9 cellular contexts compared by ENCODE assay signal in the genomic region with DNA sequence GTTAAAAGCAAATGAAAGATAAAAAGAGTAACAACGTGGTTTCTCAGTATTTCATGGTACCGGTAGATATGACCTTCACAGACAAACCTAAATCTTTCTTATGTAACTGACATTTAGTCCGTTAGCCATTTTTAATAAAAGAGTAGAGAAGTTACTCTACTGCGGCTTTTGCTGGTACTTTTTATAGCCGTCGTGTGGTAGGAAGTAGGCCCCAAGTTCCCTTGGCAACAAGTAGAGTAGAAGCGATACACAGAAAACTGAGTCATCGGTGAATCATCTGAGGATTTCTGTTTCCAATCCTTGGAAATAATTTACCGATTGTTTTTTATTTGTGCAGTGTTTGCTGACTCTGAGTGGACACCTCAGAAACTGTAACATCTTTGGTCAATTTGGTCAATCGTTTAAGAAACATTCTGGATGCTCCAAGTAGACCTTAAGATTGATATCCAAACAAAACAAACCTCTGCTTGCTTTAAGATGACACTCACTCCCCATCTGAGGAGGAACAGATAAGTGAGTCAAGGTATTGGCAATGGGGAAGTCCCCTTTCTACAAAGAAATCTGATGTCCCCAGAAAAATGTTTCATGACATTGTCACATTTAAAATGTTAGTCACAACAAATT.
A peak's percentile ranks its signal among the peaks of the same experiment; 100 is the strongest.
DNase-seq lines count a peak whose midpoint lies in the region; ATAC-seq and TF ChIP-seq lines count a peak whose summit lies in the region.
"Had no signal": no experiment of that assay in that cellular context is flagged by ENCODE, and none has a peak within 500 bp of the region (broad histone marks: within the 10 kb centered on the region; RNA-seq: fewer than 3 reads in every experiment).

No MANE protein-coding gene starts in this region.

- intact Hi-C loops in OCI-LY7 (cut with micrococcal nuclease; ENCODE audit: unreplicated experiment), result no loop called here

- H3K9me3 ChIP-seq in hepatocyte (ENCODE audit: low read depth) (no peaks in the 10 kb centered on the region), OCI-LY7 (ENCODE audit: low read length) (no peaks in the 10 kb centered on the region)

- H3K79me2 ChIP-seq in hepatocyte (no peaks in the 10 kb centered on the region), OCI-LY7 (ENCODE audit: insufficient read depth, low read depth, low read length) (no peaks in the 10 kb centered on the region)
- H3K79me2 ChIP-seq: parathyroid adenoma had no signal

- H3K4me3 ChIP-seq in hepatocyte (no peak overlapping the region), OCI-LY7 (ENCODE audit: low read depth, low read length, poor library complexity, severe bottlenecking) (no peak overlapping the region)

- no peaks in the 10 kb centered on the region for H4K20me1 ChIP-seq in hepatocyte (ENCODE audit: insufficient read depth, poor library complexity, severe bottlenecking)
- no peaks in the 10 kb centered on the region for H4K20me1 ChIP-seq in OCI-LY7 (ENCODE audit: insufficient read depth, low read length)

- H3K27me3 Mint-ChIP-seq in activated naive CD8-positive, alpha-beta T cell treated with anti-CD3 and anti-CD28 coated beads, Interleukin-2, amount 10 ng/mL, durations not matched to agents 7 days and 5 days, result no peaks in the 10 kb centered on the region

- POLR2A ChIA-PET in activated naive CD8-positive, alpha-beta T cell treated with anti-CD3 and anti-CD28 coated beads, Interleukin-2, amount 10 ng/mL, durations not matched to agents 7 days and 5 days (lab: Charles Lee), result interaction anchor here (1.6 kb wide), 1 partner anchor 64 kb away, joined by 5 read pairs; a partner anchor contains a TSS
- POLR2A ChIA-PET in OCI-LY7 (lab: Charles Lee), result no interaction called here

- H3K27ac ChIP-seq in hepatocyte (peak overlapping the region; percentile 84), OCI-LY7 (ENCODE audit: low read depth, low read length, poor library complexity, severe bottlenecking) (no peak overlapping the region)
- H3K27ac ChIP-seq: parathyroid adenoma had no signal

- H3K4me1 Mint-ChIP-seq in activated naive CD8-positive, alpha-beta T cell treated with anti-CD3 and anti-CD28 coated beads, Interleukin-2, amount 10 ng/mL, durations not matched to agents 7 days and 5 days, result peaks cover 36% of the 10 kb centered on the region

- peak overlapping the region; percentile 78 for H3K4me3 Mint-ChIP-seq in activated naive CD8-positive, alpha-beta T cell treated with anti-CD3 and anti-CD28 coated beads, Interleukin-2, amount 10 ng/mL, durations not matched to agents 7 days and 5 days

- no peaks in the 10 kb centered on the region for H3K27me3 ChIP-seq in hepatocyte

- peaks cover 17% of the 10 kb centered on the region for H3K9me3 Mint-ChIP-seq in activated naive CD8-positive, alpha-beta T cell treated with anti-CD3 and anti-CD28 coated beads, Interleukin-2, amount 10 ng/mL, durations not matched to agents 7 days and 5 days

- no peaks in the 10 kb centered on the region for H3K36me3 ChIP-seq in hepatocyte (replicated peaks; ENCODE audit: insufficient read depth, low read depth)
- H3K36me3 ChIP-seq in OCI-LY7 (ENCODE audit: insufficient read depth, low read length), result no peaks in the 10 kb centered on the region

- WGBS in hepatocyte (ENCODE audit: low lambda C conversion rate, missing lambda C conversion rate), result 52% methylated on average over 10 of the region's 10 CpGs

- peak; percentile 28 for DNase-seq in activated T-cell treated with anti-CD3 and anti-CD28 coated beads for 1 hour (ENCODE audit: low read depth)
- DNase-seq in activated T-cell treated with anti-CD3 and anti-CD28 coated beads, Interleukin-2, amount 50 U/mL, for 1 hour, result no peak
- peak; percentile 96 for DNase-seq in SIG-M5 treated with dmso at 0.1 percent for 504 hours (lab: John Stamatoyannopoulos, UW; ENCODE audit: unreplicated experiment)
- DNase-seq in activated naive CD8-positive, alpha-beta T cell treated with anti-CD3 and anti-CD28 coated beads, Interleukin-2, amount 10 ng/mL, durations not matched to agents 7 days and 5 days, result peak; percentile 44
- DNase-seq in hepatocyte (ENCODE audit: low spot score), result peak; percentile 85
- DNase-seq in stimulated activated CD4-positive, alpha-beta T cell treated with anti-CD3 and anti-CD28 coated beads, TNF-alpha, amount 100 ng/mL, for 24 hours (ENCODE audit: low read depth in 3 of 3), result peak; percentile 22 to 54 (median 34)
- DNase-seq in OCI-LY7 (ENCODE audit: low spot score), result no peak

- H3K9me2 ChIP-seq in hepatocyte (replicated peaks; ENCODE audit: insufficient read depth) (no peaks in the 10 kb centered on the region), OCI-LY7 (ENCODE audit: insufficient read depth, low read length) (no peaks in the 10 kb centered on the region)

- TF ChIP-seq CTCF in hepatocyte (IDR thresholded peaks at IDR 0.05; ENCODE audit: poor library complexity) (no peak), OCI-LY7 (conservative IDR thresholded peaks at IDR 0.05; ENCODE audit: low read length) (no peak)

- ATAC-seq in HG03064 (IDR thresholded peaks at IDR 0.05; ENCODE audit: low read depth, unreplicated experiment), result peak; percentile 99
- ATAC-seq in activated naive CD8-positive, alpha-beta T cell treated with anti-CD3 and anti-CD28 coated beads, Interleukin-2, amount 10 ng/mL, durations not matched to agents 7 days and 5 days (ENCODE audit: low read depth), result peak; percentile 89

- BruUV-seq in OCI-LY7 (replicated peaks; lab: Mats Ljungman, UMichigan), result no TSS peak

- peak overlapping the region; percentile 96 for H3K27ac Mint-ChIP-seq in activated naive CD8-positive, alpha-beta T cell treated with anti-CD3 and anti-CD28 coated beads, Interleukin-2, amount 10 ng/mL, durations not matched to agents 7 days and 5 days

- CTCF ChIA-PET in OCI-LY7 (lab: Charles Lee; ENCODE audit: unreplicated experiment), result interaction anchor here (0.6 kb wide), 1 partner anchor 445 kb away, joined by 4 read pairs; no protein-coding TSS in a partner anchor

- H3K4me1 ChIP-seq in hepatocyte (ENCODE audit: insufficient read depth) (peaks cover 18% of the 10 kb centered on the region), OCI-LY7 (ENCODE audit: insufficient read depth, low read length, poor library complexity, severe bottlenecking) (no peaks in the 10 kb centered on the region)
- H3K4me1 ChIP-seq: parathyroid adenoma had no signal

- peak overlapping the region; percentile 54 for H3K4me2 ChIP-seq in hepatocyte
- no peak overlapping the region for H3K4me2 ChIP-seq in OCI-LY7 (ENCODE audit: low read length)

- peaks cover 37% of the 10 kb centered on the region for H3K36me3 Mint-ChIP-seq in activated naive CD8-positive, alpha-beta T cell treated with anti-CD3 and anti-CD28 coated beads, Interleukin-2, amount 10 ng/mL, durations not matched to agents 7 days and 5 days

- H2AFZ ChIP-seq in hepatocyte (peak overlapping the region; percentile 23), OCI-LY7 (ENCODE audit: low read length) (no peak overlapping the region)
- H2AFZ ChIP-seq: parathyroid adenoma had no signal

Comparison
In these comparisons a context has a peak if more than half of its experiments do, and no peak if none do; other contexts are left out.
1. DNase-seq: peak in activated T-cell treated with anti-CD3 and anti-CD28 coated beads for 1 hour (single experiment), SIG-M5 treated with dmso at 0.1 percent for 504 hours (single experiment), activated naive CD8-positive, alpha-beta T cell treated with anti-CD3 and anti-CD28 coated beads, Interleukin-2, amount 10 ng/mL, durations not matched to agents 7 days and 5 days (single experiment), hepatocyte (single experiment) and stimulated activated CD4-positive, alpha-beta T cell treated with anti-CD3 and anti-CD28 coated beads, TNF-alpha, amount 100 ng/mL, for 24 hours (3 of 3); none in activated T-cell treated with anti-CD3 and anti-CD28 coated beads, Interleukin-2, amount 50 U/mL, for 1 hour (single experiment) and OCI-LY7 (single experiment).